30 cellular contexts compared by ENCODE assay signal in the genomic region with DNA sequence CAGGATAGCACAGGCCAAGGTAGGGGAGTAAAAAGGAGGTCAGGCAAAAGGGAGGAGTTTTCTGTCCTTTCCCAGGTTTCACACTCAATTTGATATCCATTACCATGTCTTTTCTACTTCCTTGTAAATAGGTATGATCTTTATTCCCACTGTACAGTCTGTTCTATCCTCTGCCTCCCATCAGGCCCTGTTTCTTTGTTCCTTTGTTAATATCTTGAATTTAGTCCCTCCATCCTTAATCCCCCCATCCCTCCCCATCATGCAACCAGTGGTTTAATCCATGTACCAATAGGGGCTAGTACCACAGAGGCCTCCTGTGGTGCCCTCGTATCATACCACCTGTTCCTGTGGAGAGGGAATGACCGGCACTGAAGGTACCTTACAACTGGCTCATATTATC. TPM values are rescaled to one million over a fixed set of nuclear protein-coding genes. Genes with fewer than 3 reads are reported as not detected.
DNase-seq lines count a peak whose midpoint lies in the region; ATAC-seq, FAIRE-seq and TF ChIP-seq lines count a peak whose summit lies in the region.
"Had no signal": no experiment of that assay in that cellular context is flagged by ENCODE, and none has a peak within 500 bp of the region (broad histone marks: within the 10 kb centered on the region; RNA-seq: fewer than 3 reads in every experiment).

No MANE protein-coding gene starts in this region.

- H3K9me1 ChIP-seq in endothelial cell of umbilical vein (replicated peaks; ENCODE audit: control insufficient read depth, extremely low read depth, insufficient read depth, low read length): no peaks in the 10 kb centered on the region

- peaks cover 12 to 19% of the 10 kb centered on the region in 2 donors for H3K4me1 Mint-ChIP-seq in stimulated activated naive B cell treated with anti-CD40 and anti-IgM and Interleukin-4, amounts not matched to agents 10 μg/mL and 1 μg/mL and 100 μg/mL, for 72 hours

- no peak for ATAC-seq in heart right ventricle
- no peak for ATAC-seq in stimulated activated naive B cell treated with anti-CD40 and anti-IgM and Interleukin-4, amounts not matched to agents 10 μg/mL and 1 μg/mL and 100 μg/mL, for 72 hours (replicated peaks)
- ATAC-seq: activated T-helper 17 cell treated with anti-CD3 and anti-CD28 coated beads, Interleukin-2, amount 50 U/mL, for 72 hours; mucosa of descending colon; right cardiac atrium; SK-N-SH treated with all-trans-retinoic acid at 6 μM for 48 hours had no signal

- H3K27ac Mint-ChIP-seq in stimulated activated naive B cell treated with anti-CD40 and anti-IgM and Interleukin-4, amounts not matched to agents 10 μg/mL and 1 μg/mL and 100 μg/mL, for 72 hours: peak overlapping the region; percentile 25
- H3K27ac Mint-ChIP-seq: activated naive CD8-positive, alpha-beta T cell treated with anti-CD3 and anti-CD28 coated beads for 36 hours; activated T-helper 17 cell treated with anti-CD3 and anti-CD28 coated beads, Interleukin-2, amount 50 U/mL, for 72 hours; H9; T-helper 2 cell treated with Interferon-gamma antibody and Interleukin-4, amounts not matched to agents 5 μg/mL and 100 μg/mL, for 36 hours had no signal

- H3K4me1 ChIP-seq in cardiac muscle cell (ENCODE audit: low read depth) (peaks cover 6% of the 10 kb centered on the region), heart right ventricle (peaks cover 5 to 22% (median 11%) of the 10 kb centered on the region in 9 donors), endothelial cell of umbilical vein (ENCODE audit: control insufficient read depth, extremely low read depth, insufficient read depth, low read length) (peaks cover 10% of the 10 kb centered on the region), esophagus squamous epithelium (peaks cover 11 to 21% (median 14%) of the 10 kb centered on the region in 3 donors)

- dilution Hi-C loops in endothelial cell of umbilical vein (cut with MboI; ENCODE audit: extremely low pct_ligation_motif_present, low sequenced_read_pairs): no loop called here

- no peak overlapping the region for H3K4me3 Mint-ChIP-seq in stimulated activated naive B cell treated with anti-CD40 and anti-IgM and Interleukin-4, amounts not matched to agents 10 μg/mL and 1 μg/mL and 100 μg/mL, for 72 hours
- H3K4me3 Mint-ChIP-seq: activated naive CD8-positive, alpha-beta T cell treated with anti-CD3 and anti-CD28 coated beads for 36 hours; activated T-helper 17 cell treated with anti-CD3 and anti-CD28 coated beads, Interleukin-2, amount 50 U/mL, for 72 hours; CD14-positive monocyte; H9; T-helper 2 cell treated with Interferon-gamma antibody and Interleukin-4, amounts not matched to agents 5 μg/mL and 100 μg/mL, for 36 hours had no signal

- CTCF ChIA-PET in endothelial cell of umbilical vein (lab: Charles Lee): interaction anchor here (1.0 to 7.7 kb wide), 2 partner anchors 21 to 34 kb away, joined by 4 to 295 read pairs; no protein-coding TSS in a partner anchor

- H3K4me2 ChIP-seq in endothelial cell of umbilical vein (ENCODE audit: insufficient read depth, low read length): no peak overlapping the region
- H3K4me2 ChIP-seq: KMS-11 had no signal

- BruUV-seq in endothelial cell of umbilical vein (replicated peaks; lab: Mats Ljungman, UMichigan): TSS peak; percentile 14

- H3K27ac ChIP-seq in cardiac muscle cell (peak overlapping the region; percentile 17), heart right ventricle (no peak overlapping the region), endothelial cell of umbilical vein (ENCODE audit: insufficient read depth, low read depth, low read length) (no peak overlapping the region), esophagus squamous epithelium (no peak overlapping the region)
- H3K27ac ChIP-seq: ascending aorta, dorsolateral prefrontal cortex, KMS-11, upper lobe of left lung, VCaP had no signal

- no peaks in the 10 kb centered on the region for H3K27me3 ChIP-seq in cardiac muscle cell
- no peaks in the 10 kb centered on the region for H3K27me3 ChIP-seq in heart right ventricle
- H3K27me3 ChIP-seq in endothelial cell of umbilical vein (ENCODE audit: control insufficient read depth in 2 of 2, insufficient read depth in 2 of 2, low read length in 2 of 2): no peaks in the 10 kb centered on the region
- H3K27me3 ChIP-seq in esophagus squamous epithelium: no peaks in the 10 kb centered on the region
- H3K27me3 ChIP-seq: ascending aorta, dorsolateral prefrontal cortex, upper lobe of left lung had no signal

- no peak for TF ChIP-seq CTCF in cardiac muscle cell (IDR thresholded peaks at IDR 0.05; ENCODE audit: low read depth, low read length)
- no peak for TF ChIP-seq CTCF in heart right ventricle (IDR thresholded peaks at IDR 0.05)
- no peak for TF ChIP-seq CTCF in endothelial cell of umbilical vein (IDR thresholded peaks at IDR 0.05; ENCODE audit: extremely low read depth in 1 of 2, insufficient read depth in 1 of 2, low read depth in 1 of 2, low read length in 2 of 2)
- TF ChIP-seq CTCF in esophagus squamous epithelium (IDR thresholded peaks at IDR 0.05): no peak

- H3K4me3 ChIP-seq in cardiac muscle cell (no peak overlapping the region), heart right ventricle (no peak overlapping the region), endothelial cell of umbilical vein (replicated peaks in 1 of 3; ENCODE audit: insufficient read depth in 1 of 3, low read depth in 1 of 3, low read length in 3 of 3) (no peak overlapping the region), esophagus squamous epithelium (no peak overlapping the region)
- H3K4me3 ChIP-seq: ascending aorta, dorsolateral prefrontal cortex, lung, mucosa of descending colon, upper lobe of left lung had no signal

- POLR2A ChIA-PET in endothelial cell of umbilical vein (lab: Charles Lee): no interaction called here

- H4K20me1 ChIP-seq in endothelial cell of umbilical vein (replicated peaks; ENCODE audit: control insufficient read depth, extremely low read depth, insufficient read depth, low read length): no peaks in the 10 kb centered on the region

- no peak overlapping the region for H3K9ac ChIP-seq in endothelial cell of umbilical vein (replicated peaks; ENCODE audit: extremely low read depth, insufficient read depth, low read length)
- H3K9ac ChIP-seq: KMS-11 had no signal

- TF ChIP-seq POLR2A in endothelial cell of umbilical vein (IDR thresholded peaks at IDR 0.05; ENCODE audit: low read depth, low read length) (no peak), esophagus squamous epithelium (IDR thresholded peaks at IDR 0.05) (no peak)

- H2AFZ ChIP-seq in endothelial cell of umbilical vein (ENCODE audit: low read depth, low read length): no peak overlapping the region

- WGBS in heart right ventricle, 2 donors: 85% methylated on average over 2 of the region's 2 CpGs
- WGBS in esophagus squamous epithelium, 2 donors: 83 to 92% methylated on average over 2 of the region's 2 CpGs

- no peaks in the 10 kb centered on the region for H3K9me3 ChIP-seq in cardiac muscle cell (ENCODE audit: low read depth)
- H3K9me3 ChIP-seq in heart right ventricle: no peaks in the 10 kb centered on the region
- no peaks in the 10 kb centered on the region for H3K9me3 ChIP-seq in endothelial cell of umbilical vein (replicated peaks; ENCODE audit: control insufficient read depth, insufficient read depth, low read length)
- no peaks in the 10 kb centered on the region for H3K9me3 ChIP-seq in esophagus squamous epithelium
- H3K9me3 ChIP-seq: ascending aorta, mucosa of descending colon, upper lobe of left lung had no signal

- H3K9me3 Mint-ChIP-seq in stimulated activated naive B cell treated with anti-CD40 and anti-IgM and Interleukin-4, amounts not matched to agents 10 μg/mL and 1 μg/mL and 100 μg/mL, for 72 hours: no peaks in the 10 kb centered on the region
- H3K9me3 Mint-ChIP-seq: activated naive CD8-positive, alpha-beta T cell treated with anti-CD3 and anti-CD28 coated beads for 36 hours; activated T-helper 17 cell treated with anti-CD3 and anti-CD28 coated beads, Interleukin-2, amount 50 U/mL, for 72 hours; CD14-positive monocyte; H9; T-helper 2 cell treated with Interferon-gamma antibody and Interleukin-4, amounts not matched to agents 5 μg/mL and 100 μg/mL, for 36 hours had no signal

- FAIRE-seq in endothelial cell of umbilical vein (lab: Jason Lieb, UNC): no peak
- FAIRE-seq: HTR-8/SVneo had no signal

- H3K36me3 ChIP-seq in cardiac muscle cell: peaks cover 45% of the 10 kb centered on the region
- H3K36me3 ChIP-seq in heart right ventricle: peaks cover 0 to 70% (median 61%) of the 10 kb centered on the region in 9 donors
- H3K36me3 ChIP-seq in endothelial cell of umbilical vein (ENCODE audit: control insufficient read depth in 2 of 2, extremely low read depth in 1 of 2, insufficient read depth in 2 of 2, low read length in 2 of 2): peaks cover 20 to 29% of the 10 kb centered on the region in 2 experiments
- H3K36me3 ChIP-seq in esophagus squamous epithelium: peaks cover 39 to 71% (median 47%) of the 10 kb centered on the region in 3 donors

- DNase-seq in cardiac muscle cell (ENCODE audit: low read depth in 1 of 2, low spot score in 1 of 2) (no peak), heart right ventricle (no peak), NCI-H146 (lab: John Stamatoyannopoulos, UW) (peak; percentile 36), endothelial cell of umbilical vein (ENCODE audit: low read depth, low spot score) (no peak), T1000 (lab: John Stamatoyannopoulos, UW) (no peak), esophagus squamous epithelium (lab: John Stamatoyannopoulos, UW) (no peak)
- no peak for DNase-seq in stimulated activated naive B cell treated with anti-CD40 and anti-IgM and Interleukin-4, amounts not matched to agents 10 μg/mL and 1 μg/mL and 100 μg/mL, for 72 hours
- DNase-seq: activated CD8-positive, alpha-beta memory T cell treated with anti-CD3 and anti-CD28 coated beads, Interleukin-2, amount 50 U/mL, for 4 hours; activated naive CD8-positive, alpha-beta T cell treated with anti-CD3 and anti-CD28 coated beads for 36 hours; cerebellar nuclear complex; dorsolateral prefrontal cortex; H9; kidney glomerular epithelial cell; mucosa of descending colon; NCI-H1417 treated with DMSO at 0.1 percent for 48 hours; OCI-M1; right cardiac atrium; stimulated activated CD4-positive, alpha-beta T cell treated with anti-CD3 and anti-CD28 coated beads, Interleukin-2, amount 100 ng/mL, for 48 hours; substantia nigra; upper lobe of left lung had no signal

- H3K27me3 Mint-ChIP-seq in stimulated activated naive B cell treated with anti-CD40 and anti-IgM and Interleukin-4, amounts not matched to agents 10 μg/mL and 1 μg/mL and 100 μg/mL, for 72 hours: peaks cover 0 to 6% of the 10 kb centered on the region in 2 donors
- H3K27me3 Mint-ChIP-seq: activated T-helper 17 cell treated with anti-CD3 and anti-CD28 coated beads, Interleukin-2, amount 50 U/mL, for 72 hours had no signal

- H3K79me2 ChIP-seq in endothelial cell of umbilical vein (ENCODE audit: control insufficient read depth, insufficient read depth, low read length): no peaks in the 10 kb centered on the region

- intact Hi-C loops in heart right ventricle (cut with DNase I) (loop anchor here in 3 of 10 donors (5.0 to 10.0 kb wide), 2 partner anchors 39 to 111 kb away; a partner anchor contains a TSS), endothelial cell of umbilical vein (cut with micrococcal nuclease) (no loop called here), esophagus squamous epithelium (cut with DNase I) (loop anchor here (5.0 kb wide), 1 partner anchor 44 kb away; no protein-coding TSS in a partner anchor)

- H3K36me3 Mint-ChIP-seq in stimulated activated naive B cell treated with anti-CD40 and anti-IgM and Interleukin-4, amounts not matched to agents 10 μg/mL and 1 μg/mL and 100 μg/mL, for 72 hours: peaks cover 37 to 53% of the 10 kb centered on the region in 2 donors

RNA-seq across cellular contexts. Expression of a gene that starts 3.6 kb away (rescaled TPM):
- 38.2 and 52.4 TPM in 2 replicates for total RNA-seq in cardiac muscle cell
- 45.3 and 59.6 TPM in 2 replicates for polyA plus RNA-seq in cardiac muscle cell
- 10 to 100 TPM; 28.2 to 44.8 (median 31.4) TPM for total RNA-seq in heart right ventricle
- 10 to 100 TPM; 23.2 to 23.9 TPM for polyA plus RNA-seq in heart right ventricle
- total RNA-seq in endothelial cell of umbilical vein: 24.3 and 24.8 TPM in 2 replicates
- polyA plus RNA-seq in endothelial cell of umbilical vein: 29.1 and 31.4 TPM in 2 replicates
- polyA plus RNA-seq in endothelial cell of umbilical vein (2011; cell fraction: cytosol; rRNA removed): 24.8 and 25.4 TPM in 2 replicates
- 32.8 and 36.1 TPM in 2 replicates for polyA plus RNA-seq in endothelial cell of umbilical vein (2011; cell fraction: nucleus; rRNA removed)
- polyA plus RNA-seq in endothelial cell of umbilical vein (2012): 21.5 and 28.4 TPM in 2 replicates
- 42.7 and 55.7 TPM in 2 replicates for polyA minus RNA-seq in endothelial cell of umbilical vein
- polyA minus RNA-seq in endothelial cell of umbilical vein (2011; cell fraction: cytosol; rRNA and poly(A)+ RNA removed): 13.8 TPM
- polyA minus RNA-seq in endothelial cell of umbilical vein (2011; cell fraction: nucleus; rRNA and poly(A)+ RNA removed): 15.4 and 19.8 TPM in 2 replicates
- total RNA-seq in esophagus squamous epithelium: 10 to 100 TPM; 16.0 to 30.0 (median 18.5) TPM

RNA-seq across cellular contexts. Expression of a gene that starts 19.6 kb away (rescaled TPM):
- total RNA-seq in cardiac muscle cell (87.9 and 104 TPM in 2 replicates), heart right ventricle (100 to 1,000 TPM; 107 to 137 (median 122) TPM), endothelial cell of umbilical vein (97.4 and 103 TPM in 2 replicates), esophagus squamous epithelium (10 to 100 TPM; 78.2 to 94.2 (median 86.4) TPM)
- polyA plus RNA-seq in cardiac muscle cell (154 and 157 TPM in 2 replicates), heart right ventricle (10 to 100 TPM; 35.3 to 62.4 TPM), endothelial cell of umbilical vein (98.8 and 105 TPM in 2 replicates)
- polyA plus RNA-seq in endothelial cell of umbilical vein (2011; cell fraction: cytosol; rRNA removed): 83.6 and 87.9 TPM in 2 replicates
- 74.2 and 86.2 TPM in 2 replicates for polyA plus RNA-seq in endothelial cell of umbilical vein (2011; cell fraction: nucleus; rRNA removed)
- 84.7 and 85.7 TPM in 2 replicates for polyA plus RNA-seq in endothelial cell of umbilical vein (2012)
- polyA minus RNA-seq in endothelial cell of umbilical vein: 159 and 179 TPM in 2 replicates
- 52.2 TPM for polyA minus RNA-seq in endothelial cell of umbilical vein (2011; cell fraction: cytosol; rRNA and poly(A)+ RNA removed)
- 41.1 and 63.9 TPM in 2 replicates for polyA minus RNA-seq in endothelial cell of umbilical vein (2011; cell fraction: nucleus; rRNA and poly(A)+ RNA removed)

RNA-seq across cellular contexts. Expression of a gene that starts 26.8 kb away (rescaled TPM):
- total RNA-seq in cardiac muscle cell (31.3 and 31.4 TPM in 2 replicates), heart right ventricle (10 to 100 TPM in 4 of 10 donors, 1 to 10 TPM in 6; 5.1 to 15.2 (median 8.4) TPM), endothelial cell of umbilical vein (63.6 and 69.8 TPM in 2 replicates), esophagus squamous epithelium (10 to 100 TPM; 11.1 to 22.6 (median 17.0) TPM)
- polyA plus RNA-seq in cardiac muscle cell (33.9 and 40.8 TPM in 2 replicates), heart right ventricle (10 to 100 TPM in 1 of 2 donors, 1 to 10 TPM in 1; 6.9 to 18.4 TPM), endothelial cell of umbilical vein (46.7 and 52.2 TPM in 2 replicates)
- polyA plus RNA-seq in endothelial cell of umbilical vein (2011; cell fraction: cytosol; rRNA removed): 51.7 and 53.8 TPM in 2 replicates
- polyA plus RNA-seq in endothelial cell of umbilical vein (2011; cell fraction: nucleus; rRNA removed): 74.5 and 78.7 TPM in 2 replicates
- polyA plus RNA-seq in endothelial cell of umbilical vein (2012): 47.2 and 65.8 TPM in 2 replicates
- polyA minus RNA-seq in endothelial cell of umbilical vein: 58.6 and 60.2 TPM in 2 replicates
- polyA minus RNA-seq in endothelial cell of umbilical vein (2011; cell fraction: cytosol; rRNA and poly(A)+ RNA removed): 91.6 TPM
- 24.3 and 48.4 TPM in 2 replicates for polyA minus RNA-seq in endothelial cell of umbilical vein (2011; cell fraction: nucleus; rRNA and poly(A)+ RNA removed)

RNA-seq across cellular contexts. Expression of a gene that starts 27.4 kb away (rescaled TPM):
- total RNA-seq in cardiac muscle cell (9.7 and 11.5 TPM in 2 replicates), heart right ventricle (10 to 100 TPM in 1 of 10 donors, 1 to 10 TPM in 9; 5.2 to 10.1 (median 7.3) TPM), endothelial cell of umbilical vein (3.5 and 5.4 TPM in 2 replicates), esophagus squamous epithelium (1 to 10 TPM; 1.2 to 2.0 (median 1.9) TPM)
- polyA plus RNA-seq in cardiac muscle cell (12.5 and 18.1 TPM in 2 replicates), heart right ventricle (1 to 10 TPM; 1.6 to 3.7 TPM), endothelial cell of umbilical vein (2.5 and 3.4 TPM in 2 replicates)
- 2.0 and 2.5 TPM in 2 replicates for polyA plus RNA-seq in endothelial cell of umbilical vein (2011; cell fraction: cytosol; rRNA removed)
- polyA plus RNA-seq in endothelial cell of umbilical vein (2011; cell fraction: nucleus; rRNA removed): 10.6 and 11.2 TPM in 2 replicates
- polyA plus RNA-seq in endothelial cell of umbilical vein (2012): 1.6 and 2.0 TPM in 2 replicates
- 4.7 and 5.5 TPM in 2 replicates for polyA minus RNA-seq in endothelial cell of umbilical vein
- polyA minus RNA-seq in endothelial cell of umbilical vein (2011; cell fraction: cytosol; rRNA and poly(A)+ RNA removed): 1.9 TPM
- 3.0 and 4.9 TPM in 2 replicates for polyA minus RNA-seq in endothelial cell of umbilical vein (2011; cell fraction: nucleus; rRNA and poly(A)+ RNA removed)

RNA-seq across cellular contexts. Expression of a gene that starts 27.6 kb away (rescaled TPM):
- total RNA-seq in cardiac muscle cell (9.0 and 11.3 TPM in 2 replicates), heart right ventricle (1 to 10 TPM in 2 of 10 donors, under 1 TPM in 8; 0.26 to 1.3 (median 0.58) TPM), endothelial cell of umbilical vein (0.42 and 0.51 TPM in 2 replicates), esophagus squamous epithelium (1 to 10 TPM in 1 of 4 donors, under 1 TPM in 3; 0.48 to 3.4 (median 0.67) TPM)
- polyA plus RNA-seq in cardiac muscle cell (15.5 and 15.7 TPM in 2 replicates), heart right ventricle (under 1 TPM; 0.49 to 0.66 TPM), endothelial cell of umbilical vein (0.99 and 2.0 TPM in 2 replicates)
- 0.43 and 0.69 TPM in 2 replicates for polyA plus RNA-seq in endothelial cell of umbilical vein (2011; cell fraction: cytosol; rRNA removed)
- polyA plus RNA-seq in endothelial cell of umbilical vein (2011; cell fraction: nucleus; rRNA removed): 1.8 and 1.9 TPM in 2 replicates
- polyA plus RNA-seq in endothelial cell of umbilical vein (2012): 0.40 and 0.59 TPM in 2 replicates
- polyA minus RNA-seq in endothelial cell of umbilical vein: 0.73 and 0.83 TPM in 2 replicates
- not detected for polyA minus RNA-seq in endothelial cell of umbilical vein (2011; cell fraction: cytosol; rRNA and poly(A)+ RNA removed)
- polyA minus RNA-seq in endothelial cell of umbilical vein (2011; cell fraction: nucleus; rRNA and poly(A)+ RNA removed): 1.1 TPM in 1 of 2 replicates, not detected in the other
- total RNA-seq: ascending aorta had no signal
- polyA plus RNA-seq: neural cell had no signal
